In genomic region chr14:98867146-98867545, GRCh38 we compare ENCODE assay signal across 33 cellular contexts.
A peak's percentile ranks its signal among the peaks of the same experiment; 100 is the strongest.
DNase-seq lines count a peak whose midpoint lies in the region; ATAC-seq lines count a peak whose summit lies in the region.
"Had no signal": no experiment of that assay in that cellular context is flagged by ENCODE, and none has a peak within 500 bp of the region (broad histone marks: within the 10 kb centered on the region; RNA-seq: fewer than 3 reads in every experiment).

No MANE protein-coding gene starts in this region.

- no peaks in the 10 kb centered on the region for H3K27me3 Mint-ChIP-seq in activated CD8-positive, alpha-beta memory T cell treated with anti-CD3 and anti-CD28 coated beads, Interleukin-2, amount 10 ng/mL, durations not matched to agents 7 days and 5 days
- H3K27me3 Mint-ChIP-seq in activated CD4-positive, alpha-beta memory T cell treated with anti-CD3 and anti-CD28 coated beads for 36 hours, result no peaks in the 10 kb centered on the region
- H3K27me3 Mint-ChIP-seq: B cell; CD4-positive, alpha-beta memory T cell; CD4-positive, alpha-beta T cell; CD8-positive, alpha-beta memory T cell had no signal

- POLR2A ChIA-PET in activated CD4-positive, alpha-beta memory T cell treated with anti-CD3 and anti-CD28 coated beads for 36 hours (lab: Charles Lee), result no interaction called here

- no peaks in the 10 kb centered on the region for H3K4me1 Mint-ChIP-seq in activated CD8-positive, alpha-beta memory T cell treated with anti-CD3 and anti-CD28 coated beads, Interleukin-2, amount 10 ng/mL, durations not matched to agents 7 days and 5 days
- peaks cover 5% of the 10 kb centered on the region for H3K4me1 Mint-ChIP-seq in activated CD4-positive, alpha-beta memory T cell treated with anti-CD3 and anti-CD28 coated beads for 36 hours (ENCODE audit: low read depth)
- H3K4me1 Mint-ChIP-seq: B cell, CD14-positive monocyte had no signal

- no peaks in the 10 kb centered on the region for H3K27me3 ChIP-seq in SJCRH30
- H3K27me3 ChIP-seq: BE2C; BLaER1; BLaER1 treated with 17β-estradiol and CSF1 and Interleukin-3, amounts not matched to agents 10 nM and 100 nM had no signal

- intact Hi-C loops in activated CD4-positive, alpha-beta memory T cell treated with anti-CD3 and anti-CD28 coated beads for 36 hours (cut with micrococcal nuclease), result no loop called here

- no peak overlapping the region for H3K27ac Mint-ChIP-seq in activated CD8-positive, alpha-beta memory T cell treated with anti-CD3 and anti-CD28 coated beads, Interleukin-2, amount 10 ng/mL, durations not matched to agents 7 days and 5 days
- no peak overlapping the region for H3K27ac Mint-ChIP-seq in activated CD4-positive, alpha-beta memory T cell treated with anti-CD3 and anti-CD28 coated beads for 36 hours
- H3K27ac Mint-ChIP-seq: B cell; CD4-positive, alpha-beta T cell; CD4-positive, CD25-positive, alpha-beta regulatory T cell; CD8-positive, alpha-beta T cell had no signal

- H3K27ac ChIP-seq in SJCRH30, result no peak overlapping the region
- H3K27ac ChIP-seq: 22Rv1; A549; BLaER1; BLaER1 treated with 17β-estradiol and CSF1 and Interleukin-3, amounts not matched to agents 10 nM and 100 nM; C4-2B had no signal

- H3K9me3 ChIP-seq in SJCRH30 (replicated peaks), result no peaks in the 10 kb centered on the region
- H3K9me3 ChIP-seq: A549; BE2C; BLaER1; BLaER1 treated with 17β-estradiol and CSF1 and Interleukin-3, amounts not matched to agents 10 nM and 100 nM; Caco-2 had no signal

- H3K36me3 ChIP-seq in SJCRH30, result no peaks in the 10 kb centered on the region
- H3K36me3 ChIP-seq: BE2C; BLaER1; BLaER1 treated with 17β-estradiol and CSF1 and Interleukin-3, amounts not matched to agents 10 nM and 100 nM had no signal

- ATAC-seq in activated CD8-positive, alpha-beta memory T cell treated with anti-CD3 and anti-CD28 coated beads, Interleukin-2, amount 10 ng/mL, durations not matched to agents 7 days and 5 days, result no peak
- ATAC-seq: A549; CD8-positive, alpha-beta T cell had no signal

- H3K36me3 Mint-ChIP-seq in activated CD8-positive, alpha-beta memory T cell treated with anti-CD3 and anti-CD28 coated beads, Interleukin-2, amount 10 ng/mL, durations not matched to agents 7 days and 5 days, result no peaks in the 10 kb centered on the region
- H3K36me3 Mint-ChIP-seq in activated CD4-positive, alpha-beta memory T cell treated with anti-CD3 and anti-CD28 coated beads for 36 hours, result no peaks in the 10 kb centered on the region
- H3K36me3 Mint-ChIP-seq: CD14-positive monocyte; CD4-positive, alpha-beta memory T cell; CD8-positive, alpha-beta memory T cell; CD8-positive, alpha-beta T cell had no signal

- CTCF ChIA-PET in activated CD8-positive, alpha-beta memory T cell treated with anti-CD3 and anti-CD28 coated beads, Interleukin-2, amount 10 ng/mL, durations not matched to agents 7 days and 5 days (lab: Charles Lee), result no interaction called here
- CTCF ChIA-PET in activated CD4-positive, alpha-beta memory T cell treated with anti-CD3 and anti-CD28 coated beads for 36 hours (lab: Charles Lee), result no interaction called here

- peak; percentile 37 for DNase-seq in activated CD8-positive, alpha-beta memory T cell treated with anti-CD3 and anti-CD28 coated beads for 24 hours
- DNase-seq in activated CD8-positive, alpha-beta memory T cell treated with anti-CD3 and anti-CD28 coated beads, Interleukin-2, amount 10 ng/mL, durations not matched to agents 7 days and 5 days, result no peak
- peak; percentile 22 for DNase-seq in islet precursor cell
- DNase-seq in mesenteric fat pad (ENCODE audit: low spot score), result peak; percentile 53
- no peak for DNase-seq in SJCRH30
- DNase-seq in activated CD4-positive, alpha-beta memory T cell treated with anti-CD3 and anti-CD28 coated beads for 36 hours, result no peak
- DNase-seq: 8988T; ACHN; AML-193; BE2C; C1 segment of cervical spinal cord; Caco-2; Calu3; CD4-positive, alpha-beta memory T cell; CD4-positive, alpha-beta T cell; CD4-positive, CD25-positive, alpha-beta regulatory T cell; CD8-positive, alpha-beta memory T cell; CD8-positive, alpha-beta T cell; COR-L47; DMS 273 treated with DMSO at 0.1 percent for 48 hours; DMS153; DMS53; DMS79; DMS79 treated with DMSO at 0.1 percent for 48 hours; DND-41; EL had no signal

- H3K9me3 Mint-ChIP-seq in activated CD8-positive, alpha-beta memory T cell treated with anti-CD3 and anti-CD28 coated beads, Interleukin-2, amount 10 ng/mL, durations not matched to agents 7 days and 5 days (ENCODE audit: low read depth), result no peaks in the 10 kb centered on the region
- H3K9me3 Mint-ChIP-seq in activated CD4-positive, alpha-beta memory T cell treated with anti-CD3 and anti-CD28 coated beads for 36 hours, result no peaks in the 10 kb centered on the region
- H3K9me3 Mint-ChIP-seq: CD4-positive, alpha-beta memory T cell; CD4-positive, alpha-beta T cell; CD8-positive, alpha-beta memory T cell; CD8-positive, alpha-beta T cell had no signal

- no peaks in the 10 kb centered on the region for H3K4me1 ChIP-seq in SJCRH30
- H3K4me1 ChIP-seq: A549; BE2C; BLaER1; BLaER1 treated with 17β-estradiol and CSF1 and Interleukin-3, amounts not matched to agents 10 nM and 100 nM; Caco-2 had no signal

- H3K4me3 Mint-ChIP-seq in activated CD8-positive, alpha-beta memory T cell treated with anti-CD3 and anti-CD28 coated beads, Interleukin-2, amount 10 ng/mL, durations not matched to agents 7 days and 5 days, result no peak overlapping the region
- no peak overlapping the region for H3K4me3 Mint-ChIP-seq in activated CD4-positive, alpha-beta memory T cell treated with anti-CD3 and anti-CD28 coated beads for 36 hours
- H3K4me3 Mint-ChIP-seq: B cell; CD14-positive monocyte; CD4-positive, alpha-beta memory T cell; CD4-positive, alpha-beta T cell; CD4-positive, CD25-positive, alpha-beta regulatory T cell; CD8-positive, alpha-beta memory T cell; CD8-positive, alpha-beta T cell had no signal

- H3K4me3 ChIP-seq in SJCRH30, result no peak overlapping the region
- H3K4me3 ChIP-seq: A549; BLaER1; BLaER1 treated with 17β-estradiol and CSF1 and Interleukin-3, amounts not matched to agents 10 nM and 100 nM had no signal

Comparison
In these comparisons a context has a peak if more than half of its experiments do, and no peak if none do; other contexts are left out.
1. DNase-seq: peak in activated CD8-positive, alpha-beta memory T cell treated with anti-CD3 and anti-CD28 coated beads for 24 hours (single experiment), islet precursor cell (single experiment) and mesenteric fat pad (single experiment); none in activated CD8-positive, alpha-beta memory T cell treated with anti-CD3 and anti-CD28 coated beads, Interleukin-2, amount 10 ng/mL, durations not matched to agents 7 days and 5 days (single experiment), SJCRH30 (0 of 2) and activated CD4-positive, alpha-beta memory T cell treated with anti-CD3 and anti-CD28 coated beads for 36 hours (single experiment).